ENCODE assay signal across 1 cellular context in the genomic region with DNA sequence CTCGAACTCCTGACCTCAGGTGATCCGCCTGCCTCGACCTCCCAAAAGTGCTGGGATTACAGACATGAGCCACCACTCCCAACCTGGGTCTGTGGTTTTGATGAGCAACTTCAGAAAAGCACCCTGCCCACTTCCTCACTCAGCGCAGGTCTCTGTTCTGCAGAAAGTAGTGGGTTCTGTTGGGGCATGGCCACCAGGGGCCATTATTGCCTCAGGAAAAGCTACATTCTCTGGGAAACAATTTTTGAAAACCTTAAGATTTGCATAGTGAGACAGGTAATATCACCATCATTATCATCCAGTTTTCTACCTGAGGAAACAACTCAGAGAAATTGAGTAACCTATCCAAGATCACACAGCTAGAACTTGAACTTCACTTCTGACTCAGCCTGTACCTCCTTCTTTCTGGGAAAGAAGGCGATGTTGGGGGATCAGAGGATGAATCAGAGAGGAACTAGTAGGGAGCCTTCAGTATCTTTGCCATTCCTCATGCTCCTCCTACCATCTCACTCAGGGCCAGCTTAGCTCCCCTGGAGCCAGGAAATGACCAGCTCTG.
TF ChIP-seq lines count a peak whose summit lies in the region.

No MANE protein-coding gene starts in this region.

TF ChIP-seq in A549, 52 proteins besides CTCF, POLR2A, EP300 and RAD21 (continued from another document):
- TF ChIP-seq, protein P1, sequence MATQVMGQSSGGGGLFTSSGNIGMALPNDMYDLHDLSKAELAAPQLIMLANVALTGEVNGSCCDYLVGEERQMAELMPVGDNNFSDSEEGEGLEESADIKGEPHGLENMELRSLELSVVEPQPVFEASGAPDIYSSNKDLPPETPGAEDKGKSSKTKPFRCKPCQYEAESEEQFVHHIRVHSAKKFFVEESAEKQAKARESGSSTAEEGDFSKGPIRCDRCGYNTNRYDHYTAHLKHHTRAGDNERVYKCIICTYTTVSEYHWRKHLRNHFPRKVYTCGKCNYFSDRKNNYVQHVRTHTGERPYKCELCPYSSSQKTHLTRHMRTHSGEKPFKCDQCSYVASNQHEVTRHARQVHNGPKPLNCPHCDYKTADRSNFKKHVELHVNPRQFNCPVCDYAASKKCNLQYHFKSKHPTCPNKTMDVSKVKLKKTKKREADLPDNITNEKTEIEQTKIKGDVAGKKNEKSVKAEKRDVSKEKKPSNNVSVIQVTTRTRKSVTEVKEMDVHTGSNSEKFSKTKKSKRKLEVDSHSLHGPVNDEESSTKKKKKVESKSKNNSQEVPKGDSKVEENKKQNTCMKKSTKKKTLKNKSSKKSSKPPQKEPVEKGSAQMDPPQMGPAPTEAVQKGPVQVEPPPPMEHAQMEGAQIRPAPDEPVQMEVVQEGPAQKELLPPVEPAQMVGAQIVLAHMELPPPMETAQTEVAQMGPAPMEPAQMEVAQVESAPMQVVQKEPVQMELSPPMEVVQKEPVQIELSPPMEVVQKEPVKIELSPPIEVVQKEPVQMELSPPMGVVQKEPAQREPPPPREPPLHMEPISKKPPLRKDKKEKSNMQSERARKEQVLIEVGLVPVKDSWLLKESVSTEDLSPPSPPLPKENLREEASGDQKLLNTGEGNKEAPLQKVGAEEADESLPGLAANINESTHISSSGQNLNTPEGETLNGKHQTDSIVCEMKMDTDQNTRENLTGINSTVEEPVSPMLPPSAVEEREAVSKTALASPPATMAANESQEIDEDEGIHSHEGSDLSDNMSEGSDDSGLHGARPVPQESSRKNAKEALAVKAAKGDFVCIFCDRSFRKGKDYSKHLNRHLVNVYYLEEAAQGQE (IDR thresholded peaks at IDR 0.05), result no peak
- no peak for TF ChIP-seq HOXB5 (CRISPR knock-in tag; IDR thresholded peaks at IDR 0.05)
- no peak for TF ChIP-seq ZFP36 (IDR thresholded peaks at IDR 0.05; ENCODE audit: borderline replicate concordance, partially characterized antibody)
